ENCODE assay signal across 29 cellular contexts in the genomic region with DNA sequence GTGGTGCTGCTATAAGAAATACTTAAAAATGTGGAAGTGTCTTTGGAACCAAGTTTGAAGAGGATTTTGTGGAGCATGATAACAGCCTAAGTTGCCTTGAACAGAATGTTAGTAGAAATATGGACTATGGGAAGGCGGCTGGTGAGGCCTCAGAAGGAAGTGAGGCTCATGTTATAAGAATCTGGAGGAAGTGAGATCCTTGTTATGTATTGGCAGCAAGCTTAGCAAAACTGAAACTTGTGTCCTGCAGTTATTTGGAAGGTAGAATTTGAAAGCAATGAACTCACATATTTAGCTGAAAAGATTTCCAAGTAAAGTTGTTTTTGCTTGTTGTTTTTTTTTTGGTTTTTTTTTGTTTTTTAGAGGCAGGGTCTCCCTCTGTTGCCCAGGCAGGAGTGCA. TPM values are rescaled to one million over a fixed set of nuclear protein-coding genes. Genes with fewer than 3 reads are reported as not detected.
DNase-seq lines count a peak whose midpoint lies in the region; ATAC-seq, FAIRE-seq and TF ChIP-seq lines count a peak whose summit lies in the region.
"Had no signal": no experiment of that assay in that cellular context is flagged by ENCODE, and none has a peak within 500 bp of the region (broad histone marks: within the 10 kb centered on the region; RNA-seq: fewer than 3 reads in every experiment).

No MANE protein-coding gene starts in this region.

- no peak for TF ChIP-seq CTCF in MM.1S (IDR thresholded peaks at IDR 0.05; ENCODE audit: low read length)
- no peak for TF ChIP-seq CTCF in astrocyte (IDR thresholded peaks at IDR 0.05; ENCODE audit: insufficient read depth, low read depth, low read length)
- no peak for TF ChIP-seq CTCF in thyroid gland (IDR thresholded peaks at IDR 0.05)
- no peak for TF ChIP-seq CTCF in lower leg skin (IDR thresholded peaks at IDR 0.05)

- TF ChIP-seq POLR2A in thyroid gland (IDR thresholded peaks at IDR 0.05): no peak
- no peak for TF ChIP-seq POLR2A in lower leg skin (IDR thresholded peaks at IDR 0.05)

- FAIRE-seq in astrocyte (lab: Jason Lieb, UNC): peak; percentile 97
- FAIRE-seq: endometrium, keratinocyte had no signal

- ATAC-seq in activated CD4-positive, alpha-beta T cell treated with anti-CD3 and anti-CD28 coated beads for 36 hours: no peak
- ATAC-seq in stimulated activated memory B cell treated with anti-CD40 and anti-IgM and Interleukin-4, amounts not matched to agents 10 μg/mL and 1 μg/mL and 100 μg/mL, for 72 hours: no peak
- ATAC-seq in activated CD4-positive, CD25-positive, alpha-beta regulatory T cell treated with anti-CD3 and anti-CD28 coated beads, Interleukin-2, amount 50 U/mL, for 24 hours: no peak
- ATAC-seq: activated CD8-positive, alpha-beta memory T cell treated with anti-CD3 and anti-CD28 coated beads, Interleukin-2, amount 10 ng/mL, durations not matched to agents 7 days and 5 days; activated T-cell treated with anti-CD3 and anti-CD28 coated beads, Interleukin-2, amount 50 U/mL, for 72 hours; mucosa of descending colon had no signal

- H3K27me3 ChIP-seq in MM.1S (replicated peaks; ENCODE audit: insufficient read depth, low read length) (no peaks in the 10 kb centered on the region), astrocyte (ENCODE audit: insufficient read depth, low read length) (no peaks in the 10 kb centered on the region), thyroid gland (no peaks in the 10 kb centered on the region)
- H3K27me3 ChIP-seq: upper lobe of left lung had no signal

- no peaks in the 10 kb centered on the region for H3K36me3 ChIP-seq in MM.1S (replicated peaks; ENCODE audit: insufficient read depth, low read length)
- no peaks in the 10 kb centered on the region for H3K36me3 ChIP-seq in astrocyte (ENCODE audit: insufficient read depth, low read length)
- H3K36me3 ChIP-seq in thyroid gland: no peaks in the 10 kb centered on the region
- H3K36me3 ChIP-seq: upper lobe of left lung had no signal

- H3K9me3 ChIP-seq in MM.1S (replicated peaks; ENCODE audit: insufficient read depth, low read length) (no peaks in the 10 kb centered on the region), astrocyte (ENCODE audit: insufficient read depth, low read depth, low read length) (no peaks in the 10 kb centered on the region), thyroid gland (no peaks in the 10 kb centered on the region)
- H3K9me3 ChIP-seq: mucosa of descending colon had no signal

- DNase-seq in activated CD4-positive, alpha-beta T cell treated with anti-CD3 and anti-CD28 coated beads, Interleukin-2, amount 10 ng/mL, durations not matched to agents 24 days and 14 days: no peak
- DNase-seq in activated CD4-positive, alpha-beta T cell treated with anti-CD3 and anti-CD28 coated beads for 36 hours: no peak
- DNase-seq in MM.1S (peak; percentile 8), astrocyte (ENCODE audit: low read depth) (no peak), thyroid gland (no peak), lower leg skin (ENCODE audit: low spot score in 2 of 2) (no peak)
- DNase-seq: activated CD4-positive, alpha-beta T cell treated with anti-CD3 and anti-CD28 coated beads for 48 hours; activated CD8-positive, alpha-beta memory T cell treated with anti-CD3 and anti-CD28 coated beads, Interleukin-2, amount 10 ng/mL, durations not matched to agents 7 days and 5 days; activated naive CD4-positive, alpha-beta T cell treated with anti-CD3 and anti-CD28 coated beads, Interleukin-2, amount 50 U/mL, for 16 hours; activated T-cell treated with anti-CD3 and anti-CD28 coated beads, Interleukin-2, amount 50 U/mL, for 72 hours; AML-193; aorta; DMS53; HCEC 1CT; mucosa of descending colon; NCI-H1417; NCI-H2081; NCI-H226; NCI-H774; PC-9; SIG-M5; upper lobe of left lung had no signal

- H3F3A ChIP-seq in MM.1S (ENCODE audit: insufficient read depth, low read length): 0 out of 2 replicates have a peak, but pooled peaks cover 5% of the 10 kb centered on the region

- CTCF ChIA-PET in activated CD4-positive, alpha-beta T cell treated with anti-CD3 and anti-CD28 coated beads for 36 hours (lab: Charles Lee): interaction anchor here (0.6 to 1.8 kb wide), 3 partner anchors 9 to 36 kb away, joined by 3 to 10 read pairs (median 4); no protein-coding TSS in a partner anchor

- H3K4me3 ChIP-seq in MM.1S (ENCODE audit: low read length) (no peak overlapping the region), astrocyte (ENCODE audit: insufficient read depth, low read depth, low read length) (no peak overlapping the region), thyroid gland (replicated peaks in 1 of 3) (no peak overlapping the region), lower leg skin (ENCODE audit: low read depth, poor library complexity, severe bottlenecking) (no peak overlapping the region)
- H3K4me3 ChIP-seq: mucosa of descending colon, PC-9, upper lobe of left lung had no signal

- no peaks in the 10 kb centered on the region for H3K27me3 Mint-ChIP-seq in activated CD4-positive, alpha-beta T cell treated with anti-CD3 and anti-CD28 coated beads, Interleukin-2, amount 10 ng/mL, durations not matched to agents 24 days and 14 days
- H3K27me3 Mint-ChIP-seq in activated CD4-positive, alpha-beta T cell treated with anti-CD3 and anti-CD28 coated beads for 36 hours: no peaks in the 10 kb centered on the region
- H3K27me3 Mint-ChIP-seq in astrocyte (ENCODE audit: low read depth, unreplicated experiment): no peaks in the 10 kb centered on the region
- no peaks in the 10 kb centered on the region for H3K27me3 Mint-ChIP-seq in stimulated activated memory B cell treated with anti-CD40 and anti-IgM and Interleukin-4, amounts not matched to agents 10 μg/mL and 1 μg/mL and 100 μg/mL, for 72 hours
- H3K27me3 Mint-ChIP-seq: activated CD8-positive, alpha-beta memory T cell treated with anti-CD3 and anti-CD28 coated beads, Interleukin-2, amount 10 ng/mL, durations not matched to agents 7 days and 5 days; progenitor cell of endocrine pancreas had no signal

- H3K9me3 Mint-ChIP-seq in activated CD4-positive, alpha-beta T cell treated with anti-CD3 and anti-CD28 coated beads, Interleukin-2, amount 10 ng/mL, durations not matched to agents 24 days and 14 days: peaks cover under 1% of the 10 kb centered on the region
- H3K9me3 Mint-ChIP-seq in activated CD4-positive, alpha-beta T cell treated with anti-CD3 and anti-CD28 coated beads for 36 hours (ENCODE audit: low read depth): peaks cover 6% of the 10 kb centered on the region
- H3K9me3 Mint-ChIP-seq in astrocyte (ENCODE audit: unreplicated experiment): peaks cover 6% of the 10 kb centered on the region
- H3K9me3 Mint-ChIP-seq in stimulated activated memory B cell treated with anti-CD40 and anti-IgM and Interleukin-4, amounts not matched to agents 10 μg/mL and 1 μg/mL and 100 μg/mL, for 72 hours: no peaks in the 10 kb centered on the region

- H3K4me1 ChIP-seq in MM.1S (ENCODE audit: low read length): peaks cover 3% of the 10 kb centered on the region; the same call in 1 of the 2 replicates
- no peaks in the 10 kb centered on the region for H3K4me1 ChIP-seq in astrocyte (ENCODE audit: insufficient read depth, low read length)
- no peaks in the 10 kb centered on the region for H3K4me1 ChIP-seq in thyroid gland
- H3K4me1 ChIP-seq: upper lobe of left lung had no signal

- H3K27ac Mint-ChIP-seq in activated CD4-positive, alpha-beta T cell treated with anti-CD3 and anti-CD28 coated beads, Interleukin-2, amount 10 ng/mL, durations not matched to agents 24 days and 14 days: no peak overlapping the region
- no peak overlapping the region for H3K27ac Mint-ChIP-seq in activated CD4-positive, alpha-beta T cell treated with anti-CD3 and anti-CD28 coated beads for 36 hours
- no peak overlapping the region for H3K27ac Mint-ChIP-seq in astrocyte (ENCODE audit: unreplicated experiment)
- peak overlapping the region; percentile 70 for H3K27ac Mint-ChIP-seq in stimulated activated memory B cell treated with anti-CD40 and anti-IgM and Interleukin-4, amounts not matched to agents 10 μg/mL and 1 μg/mL and 100 μg/mL, for 72 hours
- H3K27ac Mint-ChIP-seq: activated CD8-positive, alpha-beta memory T cell treated with anti-CD3 and anti-CD28 coated beads, Interleukin-2, amount 10 ng/mL, durations not matched to agents 7 days and 5 days; activated T-cell treated with anti-CD3 and anti-CD28 coated beads, Interleukin-2, amount 50 U/mL, for 72 hours; progenitor cell of endocrine pancreas had no signal

- H3K27ac ChIP-seq in MM.1S (ENCODE audit: low read length) (no peak overlapping the region), astrocyte (ENCODE audit: low read depth, low read length) (no peak overlapping the region), thyroid gland (peak overlapping the region in 1 of 3 donors; percentile 13)
- H3K27ac ChIP-seq: HL-60, PC-9 had no signal

- no peaks in the 10 kb centered on the region for H3K9me2 ChIP-seq in MM.1S (replicated peaks; ENCODE audit: insufficient read depth, low read length)

- peaks cover 12% of the 10 kb centered on the region for H3K4me1 Mint-ChIP-seq in activated CD4-positive, alpha-beta T cell treated with anti-CD3 and anti-CD28 coated beads, Interleukin-2, amount 10 ng/mL, durations not matched to agents 24 days and 14 days
- peaks cover 15% of the 10 kb centered on the region for H3K4me1 Mint-ChIP-seq in activated CD4-positive, alpha-beta T cell treated with anti-CD3 and anti-CD28 coated beads for 36 hours
- no peaks in the 10 kb centered on the region for H3K4me1 Mint-ChIP-seq in astrocyte (ENCODE audit: low read depth, unreplicated experiment)
- H3K4me1 Mint-ChIP-seq in stimulated activated memory B cell treated with anti-CD40 and anti-IgM and Interleukin-4, amounts not matched to agents 10 μg/mL and 1 μg/mL and 100 μg/mL, for 72 hours: peaks cover 22% of the 10 kb centered on the region

- no peak overlapping the region for H3K9ac ChIP-seq in MM.1S (ENCODE audit: low read length)
- H3K9ac ChIP-seq in astrocyte (ENCODE audit: low read length): no peak overlapping the region

- H3K79me2 ChIP-seq in MM.1S (ENCODE audit: low read length) (no peaks in the 10 kb centered on the region), astrocyte (ENCODE audit: insufficient read depth, low read length) (no peaks in the 10 kb centered on the region)

- WGBS in thyroid gland, 2 donors: 71 to 83% methylated on average over 1 of the region's 1 CpG
- 75 to 80% methylated on average over 1 of the region's 1 CpG for WGBS in lower leg skin, 2 donors

- H4K20me1 ChIP-seq in MM.1S (ENCODE audit: insufficient read depth, low read length): no peaks in the 10 kb centered on the region
- H4K20me1 ChIP-seq in astrocyte (ENCODE audit: insufficient read depth, low read length): no peaks in the 10 kb centered on the region

- H3K4me2 ChIP-seq in MM.1S (ENCODE audit: low read depth, low read length): peak overlapping the region; percentile 59; the same call in 1 of the 2 replicates
- H3K4me2 ChIP-seq in astrocyte (ENCODE audit: low read length): no peak overlapping the region
- H3K4me2 ChIP-seq: PC-9 had no signal

- H3K36me3 Mint-ChIP-seq in activated CD4-positive, alpha-beta T cell treated with anti-CD3 and anti-CD28 coated beads, Interleukin-2, amount 10 ng/mL, durations not matched to agents 24 days and 14 days (ENCODE audit: low read depth): no peaks in the 10 kb centered on the region
- H3K36me3 Mint-ChIP-seq in activated CD4-positive, alpha-beta T cell treated with anti-CD3 and anti-CD28 coated beads for 36 hours (ENCODE audit: low read depth): no peaks in the 10 kb centered on the region
- H3K36me3 Mint-ChIP-seq in astrocyte (ENCODE audit: low read depth, unreplicated experiment): no peaks in the 10 kb centered on the region
- H3K36me3 Mint-ChIP-seq in stimulated activated memory B cell treated with anti-CD40 and anti-IgM and Interleukin-4, amounts not matched to agents 10 μg/mL and 1 μg/mL and 100 μg/mL, for 72 hours: no peaks in the 10 kb centered on the region

- peak overlapping the region; percentile 35 for H3K4me3 Mint-ChIP-seq in activated CD4-positive, alpha-beta T cell treated with anti-CD3 and anti-CD28 coated beads, Interleukin-2, amount 10 ng/mL, durations not matched to agents 24 days and 14 days
- H3K4me3 Mint-ChIP-seq in activated CD4-positive, alpha-beta T cell treated with anti-CD3 and anti-CD28 coated beads for 36 hours: no peak overlapping the region
- no peak overlapping the region for H3K4me3 Mint-ChIP-seq in astrocyte (ENCODE audit: unreplicated experiment)
- no peak overlapping the region for H3K4me3 Mint-ChIP-seq in stimulated activated memory B cell treated with anti-CD40 and anti-IgM and Interleukin-4, amounts not matched to agents 10 μg/mL and 1 μg/mL and 100 μg/mL, for 72 hours
- H3K4me3 Mint-ChIP-seq: activated CD8-positive, alpha-beta memory T cell treated with anti-CD3 and anti-CD28 coated beads, Interleukin-2, amount 10 ng/mL, durations not matched to agents 7 days and 5 days; neural crest cell had no signal

- POLR2A ChIA-PET in activated CD4-positive, alpha-beta T cell treated with anti-CD3 and anti-CD28 coated beads for 36 hours (lab: Charles Lee): interaction anchor here (0.7 kb wide), 1 partner anchor 36 kb away, joined by 3 read pairs; no protein-coding TSS in a partner anchor

- intact Hi-C loops in activated CD4-positive, alpha-beta T cell treated with anti-CD3 and anti-CD28 coated beads, Interleukin-2, amount 10 ng/mL, durations not matched to agents 24 days and 14 days (cut with micrococcal nuclease): no loop called here
- intact Hi-C loops in activated CD4-positive, alpha-beta T cell treated with anti-CD3 and anti-CD28 coated beads for 36 hours (cut with DNase I, micrococcal nuclease): no loop called here
- intact Hi-C loops in thyroid gland (cut with DNase I) (no loop called here), lower leg skin (cut with DNase I; ENCODE audit: low total_unique reads) (no loop called here)

- no peak overlapping the region for H2AFZ ChIP-seq in MM.1S (ENCODE audit: low read length)
- no peak overlapping the region for H2AFZ ChIP-seq in astrocyte (ENCODE audit: low read depth, low read length)
- H2AFZ ChIP-seq: PC-9 had no signal

RNA-seq across cellular contexts. Expression of gene MED14, which starts 13.6 kb away (rescaled TPM):
- total RNA-seq in activated CD4-positive, alpha-beta T cell treated with anti-CD3 and anti-CD28 coated beads, Interleukin-2, amount 10 ng/mL, durations not matched to agents 24 days and 14 days: 43.6 and 48.2 TPM in 2 replicates
- 10 to 100 TPM; 51.0 to 60.1 TPM for total RNA-seq in activated CD4-positive, alpha-beta T cell treated with anti-CD3 and anti-CD28 coated beads for 36 hours
- total RNA-seq in astrocyte: 79.5 and 79.9 TPM in 2 replicates
- 100 to 1,000 TPM in 1 of 4 donors, 10 to 100 TPM in 3; 49.6 to 114 (median 78.3) TPM for total RNA-seq in thyroid gland
- total RNA-seq in lower leg skin: 10 to 100 TPM; 27.4 to 36.8 (median 35.0) TPM
